In genomic region chr6:157323924-157324276, GRCh38 we compare ENCODE assay signal across 8 cellular contexts. TPM values are rescaled to one million over a fixed set of nuclear protein-coding genes. Genes with fewer than 3 reads are reported as not detected.
A peak's percentile ranks its signal among the peaks of the same experiment; 100 is the strongest.
DNase-seq lines count a peak whose midpoint lies in the region; ATAC-seq, FAIRE-seq and TF ChIP-seq lines count a peak whose summit lies in the region.

No MANE protein-coding gene starts in this region.

- H3K27me3 ChIP-seq in SJCRH30 = no peaks in the 10 kb centered on the region
- H3K27me3 ChIP-seq in bronchial epithelial cell (ENCODE audit: control insufficient read depth, insufficient read depth, low read length) = no peaks in the 10 kb centered on the region

- peak overlapping the region; percentile 75 for H3K27ac ChIP-seq in SJCRH30

- ATAC-seq in HG02678 (IDR thresholded peaks at IDR 0.05; ENCODE audit: unreplicated experiment) = peak; percentile 28

- H3K4me3 ChIP-seq in SJCRH30 (peak overlapping the region; percentile 91), bronchial epithelial cell (ENCODE audit: low read depth, low read length) (peak overlapping the region; percentile 67)

- H3K36me3 ChIP-seq in SJCRH30 (no peaks in the 10 kb centered on the region), bronchial epithelial cell (ENCODE audit: control insufficient read depth, insufficient read depth, low read length) (no peaks in the 10 kb centered on the region)

- no peak for FAIRE-seq in bronchial epithelial cell (lab: Jason Lieb, UNC)

- DNase-seq in GM10266 (ENCODE audit: extremely low spot score) (no peak), SJCRH30 (peak; percentile 81 to 84), bronchial epithelial cell (ENCODE audit: low read depth) (peak; percentile 72), islet precursor cell (peak; percentile 92), DMS79 treated with DMSO at 0.1 percent for 48 hours (lab: John Stamatoyannopoulos, UW) (no peak), SIG-M5 (lab: John Stamatoyannopoulos, UW) (no peak)
- peak; percentile 3 to 14 for DNase-seq in stimulated activated CD4-positive, alpha-beta T cell treated with anti-CD3 and anti-CD28 coated beads, Interleukin-15, amount 100 ng/mL, for 48 hours (ENCODE audit: low read depth in 2 of 2)

- TF ChIP-seq CTCF in GM10266 (IDR thresholded peaks at IDR 0.05; ENCODE audit: control insufficient read depth, insufficient read depth, low read depth, missing control alignments) = peak; percentile 12
- peak; percentile 31 for TF ChIP-seq CTCF in bronchial epithelial cell (IDR thresholded peaks at IDR 0.05; ENCODE audit: insufficient read depth, low read length, severe bottlenecking)

- H3K4me1 ChIP-seq in SJCRH30 = 0 out of 2 replicates have a peak, but pooled peaks cover 9% of the 10 kb centered on the region

- no peaks in the 10 kb centered on the region for H3K9me3 ChIP-seq in SJCRH30 (replicated peaks)

RNA-seq across cellular contexts. Expression of gene TMEM242, which starts 0.6 kb away (rescaled TPM):
- total RNA-seq in SJCRH30 (2014; rRNA removed; shearing (Covaris generic)) = 7.7 and 8.3 TPM in 2 replicates
- 7.1 and 7.2 TPM in 2 replicates for total RNA-seq in bronchial epithelial cell

RNA-seq across cellular contexts. Expression of gene ZDHHC14, which starts 57.1 kb away (rescaled TPM):
- total RNA-seq in SJCRH30 (2014; rRNA removed; shearing (Covaris generic)) = 5.1 and 5.9 TPM in 2 replicates
- total RNA-seq in bronchial epithelial cell = 1.8 TPM in 2 replicates

Comparison
In these comparisons a context has a peak if more than half of its experiments do, and no peak if none do; other contexts are left out.
1. DNase-seq: peak in SJCRH30 (2 of 2), bronchial epithelial cell (single experiment), islet precursor cell (single experiment) and stimulated activated CD4-positive, alpha-beta T cell treated with anti-CD3 and anti-CD28 coated beads, Interleukin-15, amount 100 ng/mL, for 48 hours (2 of 2); none in GM10266 (single experiment), DMS79 treated with DMSO at 0.1 percent for 48 hours (single experiment) and SIG-M5 (single experiment).